30 cellular contexts compared by ENCODE assay signal in the genomic region with DNA sequence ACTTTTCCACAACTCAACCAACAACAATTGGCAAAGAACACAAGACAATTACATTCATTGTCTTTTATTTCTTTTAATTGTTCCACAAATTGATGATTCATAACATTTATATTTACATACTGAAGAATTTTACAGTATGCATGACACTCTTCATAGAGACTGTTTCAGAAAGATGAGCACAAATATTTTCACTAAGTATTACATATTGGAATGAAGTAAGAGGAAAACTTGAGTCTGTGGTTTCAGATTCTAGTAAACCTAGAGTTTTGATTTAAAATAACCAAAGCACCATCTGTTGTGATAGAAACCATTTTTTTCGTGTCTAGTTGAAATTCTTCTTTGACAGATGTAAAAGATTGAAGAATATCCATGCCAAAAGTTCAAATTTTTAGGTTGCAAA. TPM values are rescaled to one million over a fixed set of nuclear protein-coding genes. Genes with fewer than 3 reads are reported as not detected.
"Had no signal": no experiment of that assay in that cellular context is flagged by ENCODE, and none has a peak within 500 bp of the region (broad histone marks: within the 10 kb centered on the region; RNA-seq: fewer than 3 reads in every experiment).

No MANE protein-coding gene starts in this region.

- DNase-seq: activated CD4-positive, CD25-positive, alpha-beta regulatory T cell; activated CD8-positive, alpha-beta memory T cell treated with anti-CD3 and anti-CD28 coated beads, Interleukin-2, amount 50 U/mL, for 4 hours; activated CD8-positive, alpha-beta T cell treated with anti-CD3 and anti-CD28 coated beads for 36 hours; activated naive CD8-positive, alpha-beta T cell treated with anti-CD3 and anti-CD28 coated beads, Interleukin-2, amount 10 ng/mL, durations not matched to agents 7 days and 5 days; activated T-cell treated with anti-CD3 and anti-CD28 coated beads, Interleukin-2, amount 50 U/mL, for 72 hours; aorta; central memory CD4-positive, alpha-beta T cell; NCI-H1048; NCI-H146; NCI-H187 treated with DMSO at 0.1 percent for 48 hours; NCI-H2081 treated with DMSO at 0.1 percent for 48 hours; NCI-H2171; NCI-H226; NCI-H526; NCI-H774; OCI-M1; Peyer's patch; Right ventricle myocardium superior; SJCRH30; SK-N-SH; T-helper 1 cell had no signal

- H3K36me3 ChIP-seq: Peyer's patch, SJCRH30 had no signal

- H3K9me3 Mint-ChIP-seq: activated CD8-positive, alpha-beta T cell treated with anti-CD3 and anti-CD28 coated beads for 36 hours; activated T-cell treated with anti-CD3 and anti-CD28 coated beads, Interleukin-2, amount 50 U/mL, for 72 hours had no signal

- H3K4me3 ChIP-seq: coronary artery, Peyer's patch, SJCRH30 had no signal

- H3K4me2 ChIP-seq: SK-N-SH had no signal

- H3K4me3 Mint-ChIP-seq: activated CD8-positive, alpha-beta T cell treated with anti-CD3 and anti-CD28 coated beads for 36 hours; activated naive CD8-positive, alpha-beta T cell treated with anti-CD3 and anti-CD28 coated beads, Interleukin-2, amount 10 ng/mL, durations not matched to agents 7 days and 5 days; activated T-cell treated with anti-CD3 and anti-CD28 coated beads, Interleukin-2, amount 50 U/mL, for 72 hours had no signal

- H3K36me3 Mint-ChIP-seq: activated naive CD8-positive, alpha-beta T cell treated with anti-CD3 and anti-CD28 coated beads, Interleukin-2, amount 10 ng/mL, durations not matched to agents 7 days and 5 days had no signal

- H3K27me3 ChIP-seq: Peyer's patch, SJCRH30 had no signal

- H3K9me3 ChIP-seq: Peyer's patch, SJCRH30, SK-N-SH had no signal

- ATAC-seq: activated CD8-positive, alpha-beta T cell treated with anti-CD3 and anti-CD28 coated beads for 36 hours; activated T-cell treated with anti-CD3 and anti-CD28 coated beads, Interleukin-2, amount 50 U/mL, for 72 hours had no signal

- H3K4me1 ChIP-seq: Peyer's patch, SJCRH30 had no signal

- H3K27ac ChIP-seq: coronary artery, Peyer's patch, RWPE1, SJCRH30, VCaP had no signal

- H3K27ac Mint-ChIP-seq: activated CD8-positive, alpha-beta T cell treated with anti-CD3 and anti-CD28 coated beads for 36 hours; activated naive CD8-positive, alpha-beta T cell treated with anti-CD3 and anti-CD28 coated beads, Interleukin-2, amount 10 ng/mL, durations not matched to agents 7 days and 5 days; activated T-cell treated with anti-CD3 and anti-CD28 coated beads, Interleukin-2, amount 50 U/mL, for 72 hours had no signal

- H3K9ac ChIP-seq: SK-N-SH had no signal

- FAIRE-seq: bronchial epithelial cell had no signal

RNA-seq across cellular contexts. Expression of gene OPN5, which starts 32.1 kb away (rescaled TPM):
- total RNA-seq: activated CD8-positive, alpha-beta T cell treated with anti-CD3 and anti-CD28 coated beads for 36 hours; activated naive CD8-positive, alpha-beta T cell treated with anti-CD3 and anti-CD28 coated beads, Interleukin-2, amount 10 ng/mL, durations not matched to agents 7 days and 5 days; activated T-cell treated with anti-CD3 and anti-CD28 coated beads, Interleukin-2, amount 50 U/mL, for 72 hours; aorta; bronchial epithelial cell; chondrocyte; LHCN-M2; M059J; NCI-H460; Peyer's patch; Right ventricle myocardium superior; SJCRH30; T-helper 2 cell treated with Interferon-gamma antibody and Interleukin-4, amounts not matched to agents 100 ng/mL and 5 ng/mL, for 36 hours had no signal
- polyA plus RNA-seq: aorta, SK-N-SH had no signal

RNA-seq across cellular contexts. Expression of gene ADGRF4, which starts 51.3 kb away (rescaled TPM):
- total RNA-seq: activated CD8-positive, alpha-beta T cell treated with anti-CD3 and anti-CD28 coated beads for 36 hours; activated naive CD8-positive, alpha-beta T cell treated with anti-CD3 and anti-CD28 coated beads, Interleukin-2, amount 10 ng/mL, durations not matched to agents 7 days and 5 days; activated T-cell treated with anti-CD3 and anti-CD28 coated beads, Interleukin-2, amount 50 U/mL, for 72 hours; aorta; chondrocyte; Right ventricle myocardium superior; SJCRH30; T-helper 2 cell treated with Interferon-gamma antibody and Interleukin-4, amounts not matched to agents 100 ng/mL and 5 ng/mL, for 36 hours had no signal
- polyA plus RNA-seq: aorta, SK-N-SH had no signal
